29 cellular contexts compared by ENCODE assay signal in genomic region chr2:230308402-230309000, GRCh38.
"Had no signal": no experiment of that assay in that cellular context is flagged by ENCODE, and none has a peak within 500 bp of the region (broad histone marks: within the 10 kb centered on the region; RNA-seq: fewer than 3 reads in every experiment).

No MANE protein-coding gene starts in this region.

- H3K27ac Mint-ChIP-seq: activated CD4-positive, alpha-beta memory T cell treated with anti-CD3 and anti-CD28 coated beads, Interleukin-2, amount 10 ng/mL, durations not matched to agents 7 days and 5 days; activated CD4-positive, alpha-beta T cell treated with anti-CD3 and anti-CD28 coated beads, Interleukin-2, amount 10 ng/mL, durations not matched to agents 7 days and 5 days; activated naive CD4-positive, alpha-beta T cell treated with anti-CD3 and anti-CD28 coated beads, Interleukin-2, amount 10 ng/mL, durations not matched to agents 7 days and 5 days; activated T-helper 1 cell treated with anti-CD3 and anti-CD28 coated beads, Interleukin-12 subunit alpha, Interleukin-12 subunit beta, Interleukin-2, Interleukin-4 antibody, amounts not matched to agents 30 ng/mL and 10 ng/mL and 1 ng/mL, durations not matched to agents 14 hours and 24 hours and 36 hours; activated T-helper 2 cell treated with anti-CD3 and anti-CD28 coated beads, Interferon-gamma antibody, Interleukin-2, Interleukin-4, amounts not matched to agents 10 μg/mL and 5 μg/mL and 100 μg/mL, durations not matched to agents 14 hours and 24 hours and 36 hours; endodermal cell; T-helper 1 cell treated with Interleukin-12 subunit alpha and Interleukin-12 subunit beta and Interleukin-4 antibody, amounts not matched to agents 30 μg/mL and 1 μg/mL, for 36 hours; T-helper 2 cell treated with Interferon-gamma antibody and Interleukin-4, amounts not matched to agents 5 μg/mL and 100 μg/mL, for 36 hours had no signal

- H3K27me3 Mint-ChIP-seq: activated B cell treated with CpG ODN at 0.5 μM for 24 hours; activated CD4-positive, alpha-beta memory T cell treated with anti-CD3 and anti-CD28 coated beads, Interleukin-2, amount 10 ng/mL, durations not matched to agents 7 days and 5 days; activated CD4-positive, alpha-beta T cell treated with anti-CD3 and anti-CD28 coated beads, Interleukin-2, amount 10 ng/mL, durations not matched to agents 7 days and 5 days; activated naive CD4-positive, alpha-beta T cell treated with anti-CD3 and anti-CD28 coated beads, Interleukin-2, amount 10 ng/mL, durations not matched to agents 7 days and 5 days; T-cell had no signal

- H3K9me3 Mint-ChIP-seq: activated B cell treated with CpG ODN at 0.5 μM for 24 hours; activated T-cell treated with anti-CD3 and anti-CD28 coated beads, Interleukin-2, amount 50 U/mL, for 4 hours had no signal

- H3K4me1 Mint-ChIP-seq: activated CD4-positive, alpha-beta memory T cell treated with anti-CD3 and anti-CD28 coated beads, Interleukin-2, amount 10 ng/mL, durations not matched to agents 7 days and 5 days had no signal

- ATAC-seq: activated CD4-positive, CD25-positive, alpha-beta regulatory T cell treated with anti-CD3 and anti-CD28 coated beads, Interleukin-2, amount 50 U/mL, for 24 hours; activated naive CD4-positive, alpha-beta T cell treated with anti-CD3 and anti-CD28 coated beads, Interleukin-2, amount 50 U/mL, for 72 hours; activated T-cell treated with anti-CD3 and anti-CD28 coated beads, Interleukin-2, amount 50 U/mL, for 4 hours; body of pancreas; esophagus mucosa; T-cell had no signal

- H3K9me3 ChIP-seq: adrenal gland, body of pancreas had no signal

- H3K27me3 ChIP-seq: adrenal gland, body of pancreas had no signal

- H3K4me3 Mint-ChIP-seq: activated B cell treated with CpG ODN at 0.5 μM for 24 hours; activated CD4-positive, alpha-beta memory T cell treated with anti-CD3 and anti-CD28 coated beads, Interleukin-2, amount 10 ng/mL, durations not matched to agents 7 days and 5 days; activated CD4-positive, alpha-beta T cell treated with anti-CD3 and anti-CD28 coated beads, Interleukin-2, amount 10 ng/mL, durations not matched to agents 7 days and 5 days; activated naive CD4-positive, alpha-beta T cell treated with anti-CD3 and anti-CD28 coated beads, Interleukin-2, amount 10 ng/mL, durations not matched to agents 7 days and 5 days; activated T-cell treated with anti-CD3 and anti-CD28 coated beads, Interleukin-2, amount 50 U/mL, for 4 hours; activated T-helper 1 cell treated with anti-CD3 and anti-CD28 coated beads, Interleukin-12 subunit alpha, Interleukin-12 subunit beta, Interleukin-2, Interleukin-4 antibody, amounts not matched to agents 30 ng/mL and 10 ng/mL and 1 ng/mL, durations not matched to agents 14 hours and 24 hours and 36 hours; endodermal cell; T-cell; T-helper 1 cell treated with Interleukin-12 subunit alpha and Interleukin-12 subunit beta and Interleukin-4 antibody, amounts not matched to agents 30 μg/mL and 1 μg/mL, for 36 hours; T-helper 2 cell treated with Interferon-gamma antibody and Interleukin-4, amounts not matched to agents 5 μg/mL and 100 μg/mL, for 36 hours had no signal

- H3K27ac ChIP-seq: adrenal gland, body of pancreas, WERI-Rb-1 had no signal

- DNase-seq: activated B cell treated with CpG ODN at 0.5 μM for 24 hours; activated CD4-positive, alpha-beta memory T cell treated with anti-CD3 and anti-CD28 coated beads, Interleukin-2, amount 10 ng/mL, durations not matched to agents 7 days and 5 days; activated CD4-positive, alpha-beta T cell treated with anti-CD3 and anti-CD28 coated beads, Interleukin-2, amount 10 ng/mL, durations not matched to agents 7 days and 5 days; activated CD4-positive, alpha-beta T cell treated with anti-CD3 and anti-CD28 coated beads, Interleukin-2, amount 50 U/mL, for 4 hours; activated CD8-positive, alpha-beta memory T cell treated with anti-CD3 and anti-CD28 coated beads, Interleukin-2, amount 50 U/mL, for 48 hours; activated effector memory CD4-positive, alpha-beta T cell treated with anti-CD3 and anti-CD28 coated beads, Interleukin-2, amount 50 U/mL, for 16 hours; activated naive CD4-positive, alpha-beta T cell treated with anti-CD3 and anti-CD28 coated beads, Interleukin-2, amount 10 ng/mL, durations not matched to agents 7 days and 5 days; activated T-cell treated with anti-CD3 and anti-CD28 coated beads for 4 hours; activated T-cell treated with anti-CD3 and anti-CD28 coated beads, Interleukin-2, amount 50 U/mL, for 4 hours; adrenal gland; amygdala; aorta; body of pancreas; caudate nucleus; effector CD8-positive, alpha-beta T cell; endodermal cell; foreskin fibroblast; head of caudate nucleus; SW 1271; T-cell; T1000; WERI-Rb-1 had no signal

- H3K4me1 ChIP-seq: adrenal gland, body of pancreas had no signal

- H3K36me3 ChIP-seq: adrenal gland, WERI-Rb-1 had no signal

- H3K4me3 ChIP-seq: adrenal gland, body of pancreas had no signal
